ENCODE assay signal across 7 cellular contexts in genomic region chr19:41223431-41224234, GRCh38. TPM values are rescaled to one million over a fixed set of nuclear protein-coding genes. Genes with fewer than 3 reads are reported as not detected.
DNase-seq lines count a peak whose midpoint lies in the region; ATAC-seq lines count a peak whose summit lies in the region.

No MANE protein-coding gene starts in this region.

- peak overlapping the region; percentile 95 for H3K27ac Mint-ChIP-seq in activated T-helper 17 cell treated with anti-CD3 and anti-CD28 coated beads, Interleukin-2, amount 50 U/mL, for 72 hours

- H3K9ac ChIP-seq in iPS-18a (ENCODE audit: low read length) (no peak overlapping the region), subcutaneous abdominal adipose tissue (ENCODE audit: low read length in 5 of 5) (peak overlapping the region in 2 of 5 donors; percentile 11 to 35)

- H3K27me3 ChIP-seq in iPS-18a (ENCODE audit: control insufficient read depth, insufficient read depth, low read length) (no peaks in the 10 kb centered on the region), subcutaneous abdominal adipose tissue (ENCODE audit: control insufficient read depth in 5 of 5, insufficient read depth in 4 of 5, low read length in 5 of 5) (peaks cover 0 to 4% (median 2%) of the 10 kb centered on the region in 5 donors)

- ATAC-seq in activated T-helper 17 cell treated with anti-CD3 and anti-CD28 coated beads, Interleukin-2, amount 50 U/mL, for 72 hours (replicated peaks): no peak
- ATAC-seq in GM18873 (IDR thresholded peaks at IDR 0.05; ENCODE audit: low FRiP score, unreplicated experiment): no peak

- H3K27ac ChIP-seq in iPS-18a (ENCODE audit: low read length) (peak overlapping the region; percentile 15), subcutaneous abdominal adipose tissue (ENCODE audit: low read depth, low read length) (peak overlapping the region; percentile 69)

- peaks cover 5% of the 10 kb centered on the region for H3K36me3 Mint-ChIP-seq in activated T-helper 17 cell treated with anti-CD3 and anti-CD28 coated beads, Interleukin-2, amount 50 U/mL, for 72 hours (ENCODE audit: low read depth)

- DNase-seq in HK-2 (ENCODE audit: unreplicated experiment) (peak; percentile 92), NCI-H524 (lab: John Stamatoyannopoulos, UW) (no peak)
- DNase-seq in activated effector memory CD4-positive, alpha-beta T cell treated with anti-CD3 and anti-CD28 coated beads, Interleukin-2, amount 50 U/mL, for 16 hours: no peak

- peaks cover 15% of the 10 kb centered on the region for H3K4me1 Mint-ChIP-seq in activated T-helper 17 cell treated with anti-CD3 and anti-CD28 coated beads, Interleukin-2, amount 50 U/mL, for 72 hours

- H3K9me3 Mint-ChIP-seq in activated T-helper 17 cell treated with anti-CD3 and anti-CD28 coated beads, Interleukin-2, amount 50 U/mL, for 72 hours: no peaks in the 10 kb centered on the region

- H3K9me3 ChIP-seq in iPS-18a (ENCODE audit: control insufficient read depth, low read depth, low read length): no peaks in the 10 kb centered on the region
- H3K9me3 ChIP-seq in subcutaneous abdominal adipose tissue (ENCODE audit: control insufficient read depth in 5 of 5, low read length in 5 of 5): no peaks in the 10 kb centered on the region

- H3K36me3 ChIP-seq in iPS-18a (ENCODE audit: control insufficient read depth, low read depth, low read length) (peaks cover 6% of the 10 kb centered on the region), subcutaneous abdominal adipose tissue (ENCODE audit: control insufficient read depth in 5 of 5, insufficient read depth in 5 of 5, low read length in 5 of 5) (peaks cover 0 to 21% (median 5%) of the 10 kb centered on the region in 5 donors)

- H3K4me1 ChIP-seq in iPS-18a (ENCODE audit: control insufficient read depth, low read depth, low read length) (peaks cover 22% of the 10 kb centered on the region), subcutaneous abdominal adipose tissue (ENCODE audit: control insufficient read depth in 5 of 5, insufficient read depth in 5 of 5, low read length in 5 of 5) (peaks cover 5 to 67% (median 41%) of the 10 kb centered on the region in 5 donors)

- H3K4me3 Mint-ChIP-seq in activated T-helper 17 cell treated with anti-CD3 and anti-CD28 coated beads, Interleukin-2, amount 50 U/mL, for 72 hours: no peak overlapping the region

- H3K4me3 ChIP-seq in iPS-18a (ENCODE audit: low read length) (no peak overlapping the region), subcutaneous abdominal adipose tissue (ENCODE audit: low read depth in 1 of 5, low read length in 5 of 5) (peak overlapping the region in 3 of 5 donors; percentile 3 to 31 (median 18))

- H3K27me3 Mint-ChIP-seq in activated T-helper 17 cell treated with anti-CD3 and anti-CD28 coated beads, Interleukin-2, amount 50 U/mL, for 72 hours: peaks cover 23% of the 10 kb centered on the region

RNA-seq across cellular contexts. Expression of gene AXL, which starts 4.6 kb away (rescaled TPM):
- 1 to 10 TPM in 1 of 2 donors, under 1 TPM in 1; 0.04 to 2.3 TPM for total RNA-seq in activated T-helper 17 cell treated with anti-CD3 and anti-CD28 coated beads, Interleukin-2, amount 50 U/mL, for 72 hours

RNA-seq across cellular contexts. Expression of gene CYP2S1, which starts 30.6 kb away (rescaled TPM):
- total RNA-seq in activated T-helper 17 cell treated with anti-CD3 and anti-CD28 coated beads, Interleukin-2, amount 50 U/mL, for 72 hours: under 1 TPM in 1 of 2 donors, not detected in 1; 0.13 TPM

RNA-seq across cellular contexts. Expression of gene HNRNPUL1, which starts 40.5 kb away (rescaled TPM):
- 100 to 1,000 TPM; 324 to 357 TPM for total RNA-seq in activated T-helper 17 cell treated with anti-CD3 and anti-CD28 coated beads, Interleukin-2, amount 50 U/mL, for 72 hours
